ENCODE assay signal across 21 cellular contexts in genomic region chr10:60660625-60661024, GRCh38.
"Had no signal": no experiment of that assay in that cellular context is flagged by ENCODE, and none has a peak within 500 bp of the region (broad histone marks: within the 10 kb centered on the region; RNA-seq: fewer than 3 reads in every experiment).

No MANE protein-coding gene starts in this region.

- H3K9me3 ChIP-seq: MG63 had no signal

- H3K9me3 Mint-ChIP-seq: activated T-cell treated with anti-CD3 and anti-CD28 coated beads, Interleukin-2, amount 50 U/mL, for 72 hours had no signal

- H3K36me3 Mint-ChIP-seq: activated naive CD8-positive, alpha-beta T cell treated with anti-CD3 and anti-CD28 coated beads for 36 hours had no signal

- H3K4me1 Mint-ChIP-seq: activated naive CD8-positive, alpha-beta T cell treated with anti-CD3 and anti-CD28 coated beads for 36 hours had no signal

- H3K27ac Mint-ChIP-seq: activated CD8-positive, alpha-beta T cell treated with anti-CD3 and anti-CD28 coated beads for 36 hours; activated naive CD8-positive, alpha-beta T cell treated with anti-CD3 and anti-CD28 coated beads for 36 hours; activated T-cell treated with anti-CD3 and anti-CD28 coated beads, Interleukin-2, amount 50 U/mL, for 72 hours; T-cell had no signal

- H3K4me3 Mint-ChIP-seq: activated CD8-positive, alpha-beta T cell treated with anti-CD3 and anti-CD28 coated beads for 36 hours; activated naive CD8-positive, alpha-beta T cell treated with anti-CD3 and anti-CD28 coated beads for 36 hours; T-cell had no signal

- H3K27me3 ChIP-seq: MG63 had no signal

- DNase-seq: activated CD4-positive, CD25-positive, alpha-beta regulatory T cell; activated CD8-positive, alpha-beta memory T cell treated with anti-CD3 and anti-CD28 coated beads, Interleukin-2, amount 50 U/mL, for 4 hours; activated CD8-positive, alpha-beta T cell treated with anti-CD3 and anti-CD28 coated beads for 36 hours; activated naive CD8-positive, alpha-beta T cell treated with anti-CD3 and anti-CD28 coated beads for 36 hours; activated T-cell treated with anti-CD3 and anti-CD28 coated beads, Interleukin-2, amount 50 U/mL, for 72 hours; cerebellar nuclear complex; MG63; MV-4-11; NCI-H1092 treated with DMSO at 0.1 percent for 48 hours; NCI-H1417 treated with DMSO at 0.1 percent for 48 hours; NCI-H1694; NCI-H2029; NCI-H2107; NCI-H2171 treated with DMSO at 0.1 percent for 48 hours; NCI-H226; NCI-H526 treated with DMSO at 0.1 percent for 48 hours; NCI-H82; SIG-M5; T-cell had no signal

- ATAC-seq: activated CD8-positive, alpha-beta T cell treated with anti-CD3 and anti-CD28 coated beads for 36 hours; T-cell had no signal

- H3K27ac ChIP-seq: SK-N-MC, VCaP had no signal
